Comparison of ENCODE assay signal across 16 cellular contexts in the genomic region with DNA sequence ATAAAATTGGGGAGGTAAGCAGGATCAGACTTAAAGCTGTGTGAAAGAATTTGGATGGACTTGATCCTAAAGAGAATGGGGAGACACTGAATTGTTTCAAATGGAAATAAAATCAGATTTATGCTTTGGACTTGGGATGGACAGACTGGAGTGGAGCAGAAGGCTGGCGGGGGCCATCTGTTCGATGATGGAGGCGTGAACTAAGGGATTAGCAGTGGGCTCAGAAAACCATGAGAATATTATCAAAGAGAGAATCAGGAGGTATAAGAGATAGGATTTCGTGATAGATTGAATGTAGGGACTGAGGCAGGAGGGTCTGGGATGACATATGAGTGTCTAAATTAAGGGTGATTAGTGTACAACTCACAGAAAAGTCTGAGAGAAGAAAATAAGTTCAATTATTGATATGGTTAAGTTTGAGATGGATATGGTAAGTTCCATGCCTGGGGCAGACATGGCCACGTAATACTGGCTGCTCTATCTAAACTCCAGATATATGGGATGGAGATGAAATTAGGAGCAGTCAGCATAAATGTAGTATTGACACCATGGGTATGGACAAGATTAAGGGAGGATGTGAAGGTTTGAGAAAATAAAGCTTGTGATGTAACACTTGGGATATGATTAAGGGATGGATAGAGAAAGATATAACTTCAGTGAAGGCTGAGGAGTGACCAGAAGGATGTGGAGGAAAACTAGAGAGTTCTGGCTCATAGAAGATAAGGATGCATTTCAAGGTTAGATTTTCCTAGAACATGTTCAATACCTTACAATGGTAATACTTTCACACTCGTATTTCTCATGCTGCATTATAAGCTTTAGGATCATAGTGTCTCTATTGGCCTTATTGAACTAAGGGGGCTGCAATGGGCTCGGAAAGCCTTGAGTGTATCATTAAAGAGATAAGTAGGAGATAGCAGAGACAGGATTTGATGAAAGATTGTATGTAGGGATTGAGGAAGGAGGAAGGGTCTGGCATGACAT. TPM values are rescaled to one million over a fixed set of nuclear protein-coding genes. Genes with fewer than 3 reads are reported as not detected.
DNase-seq lines count a peak whose midpoint lies in the region; ATAC-seq and TF ChIP-seq lines count a peak whose summit lies in the region.
"Had no signal": no experiment of that assay in that cellular context is flagged by ENCODE, and none has a peak within 500 bp of the region (broad histone marks: within the 10 kb centered on the region; RNA-seq: fewer than 3 reads in every experiment).

No MANE protein-coding gene starts in this region.

- H3K27me3 ChIP-seq in gastrocnemius medialis, result no peaks in the 10 kb centered on the region
- H3K27me3 ChIP-seq: brain microvascular endothelial cell had no signal

- no peak for TF ChIP-seq POLR2A in gastrocnemius medialis (IDR thresholded peaks at IDR 0.05)

- H3K27ac ChIP-seq in gastrocnemius medialis, result no peak overlapping the region
- H3K27ac ChIP-seq: brain microvascular endothelial cell had no signal

- H3K36me3 ChIP-seq in gastrocnemius medialis, result peaks cover 5 to 35% of the 10 kb centered on the region in 2 donors

- in situ Hi-C loops in gastrocnemius medialis (cut with MboI; ENCODE audit: low sequenced_read_pairs in 4 of 4), result no loop called here

- no peaks in the 10 kb centered on the region for H3K9me3 ChIP-seq in gastrocnemius medialis

- no peak for ATAC-seq in naive thymus-derived CD8-positive, alpha-beta T cell
- no peak for ATAC-seq in gastrocnemius medialis
- ATAC-seq: activated CD4-positive, alpha-beta T cell treated with anti-CD3 and anti-CD28 coated beads for 36 hours; Right ventricle myocardium inferior had no signal

- no peak overlapping the region for H3K4me3 Mint-ChIP-seq in activated CD4-positive, alpha-beta memory T cell treated with anti-CD3 and anti-CD28 coated beads, Interleukin-2, amount 10 ng/mL, durations not matched to agents 7 days and 5 days
- H3K4me3 Mint-ChIP-seq in activated CD4-positive, alpha-beta memory T cell treated with anti-CD3 and anti-CD28 coated beads for 36 hours, result no peak overlapping the region
- H3K4me3 Mint-ChIP-seq in naive thymus-derived CD8-positive, alpha-beta T cell, result no peak overlapping the region
- H3K4me3 Mint-ChIP-seq: activated CD4-positive, alpha-beta T cell treated with anti-CD3 and anti-CD28 coated beads for 36 hours; B cell had no signal

- POLR2A ChIA-PET in activated CD4-positive, alpha-beta memory T cell treated with anti-CD3 and anti-CD28 coated beads, Interleukin-2, amount 10 ng/mL, durations not matched to agents 7 days and 5 days (lab: Charles Lee), result interaction anchor here (1.7 to 14.0 kb wide), 3 partner anchors 9 to 43 kb away, joined by 3 to 186 read pairs (median 7); a partner anchor contains a TSS
- POLR2A ChIA-PET in activated CD4-positive, alpha-beta memory T cell treated with anti-CD3 and anti-CD28 coated beads for 36 hours (lab: Charles Lee), result interaction anchor here (1.3 to 3.7 kb wide), 3 partner anchors 9 to 22 kb away, joined by 3 to 14 read pairs (median 11); a partner anchor contains a TSS
- POLR2A ChIA-PET in naive thymus-derived CD8-positive, alpha-beta T cell (lab: Charles Lee), result interaction anchor here (1.0 to 1.1 kb wide), 2 partner anchors 8 to 11 kb away, joined by 4 to 7 read pairs; a partner anchor contains a TSS

- intact Hi-C loops in activated CD4-positive, alpha-beta memory T cell treated with anti-CD3 and anti-CD28 coated beads for 36 hours (cut with micrococcal nuclease), result no loop called here
- intact Hi-C loops in gastrocnemius medialis (cut with DNase I; ENCODE audit: low total_unique reads), result no loop called here

- TF ChIP-seq CTCF in gastrocnemius medialis (IDR thresholded peaks at IDR 0.05 in 4 of 5, conservative IDR thresholded peaks at IDR 0.05 in 1 of 5), result no peak

- H3K4me1 Mint-ChIP-seq in activated CD4-positive, alpha-beta memory T cell treated with anti-CD3 and anti-CD28 coated beads, Interleukin-2, amount 10 ng/mL, durations not matched to agents 7 days and 5 days, result peaks cover 14% of the 10 kb centered on the region
- peaks cover 27% of the 10 kb centered on the region for H3K4me1 Mint-ChIP-seq in activated CD4-positive, alpha-beta memory T cell treated with anti-CD3 and anti-CD28 coated beads for 36 hours (ENCODE audit: low read depth)
- H3K4me1 Mint-ChIP-seq in naive thymus-derived CD8-positive, alpha-beta T cell, result peaks cover 26 to 51% (median 46%) of the 10 kb centered on the region in 4 donors

- no peaks in the 10 kb centered on the region for H3K27me3 Mint-ChIP-seq in activated CD4-positive, alpha-beta memory T cell treated with anti-CD3 and anti-CD28 coated beads, Interleukin-2, amount 10 ng/mL, durations not matched to agents 7 days and 5 days
- no peaks in the 10 kb centered on the region for H3K27me3 Mint-ChIP-seq in activated CD4-positive, alpha-beta memory T cell treated with anti-CD3 and anti-CD28 coated beads for 36 hours
- no peaks in the 10 kb centered on the region for H3K27me3 Mint-ChIP-seq in naive thymus-derived CD8-positive, alpha-beta T cell
- H3K27me3 Mint-ChIP-seq: activated CD4-positive, alpha-beta T cell treated with anti-CD3 and anti-CD28 coated beads for 36 hours; B cell had no signal

- peak overlapping the region; percentile 9 for H3K27ac Mint-ChIP-seq in activated CD4-positive, alpha-beta memory T cell treated with anti-CD3 and anti-CD28 coated beads, Interleukin-2, amount 10 ng/mL, durations not matched to agents 7 days and 5 days
- H3K27ac Mint-ChIP-seq in activated CD4-positive, alpha-beta memory T cell treated with anti-CD3 and anti-CD28 coated beads for 36 hours, result no peak overlapping the region
- H3K27ac Mint-ChIP-seq in naive thymus-derived CD8-positive, alpha-beta T cell, result peak overlapping the region in 7 of 10 donors; percentile 2 to 39 (median 7)
- H3K27ac Mint-ChIP-seq: activated CD4-positive, alpha-beta T cell treated with anti-CD3 and anti-CD28 coated beads for 36 hours; B cell had no signal

- H3K4me3 ChIP-seq in gastrocnemius medialis, result no peak overlapping the region

- no peak for DNase-seq in activated CD4-positive, alpha-beta memory T cell treated with anti-CD3 and anti-CD28 coated beads, Interleukin-2, amount 10 ng/mL, durations not matched to agents 7 days and 5 days
- no peak for DNase-seq in activated CD4-positive, alpha-beta memory T cell treated with anti-CD3 and anti-CD28 coated beads for 36 hours
- DNase-seq in NCI-H82 (lab: John Stamatoyannopoulos, UW), result peak; percentile 77
- no peak for DNase-seq in naive thymus-derived CD8-positive, alpha-beta T cell
- DNase-seq in gastrocnemius medialis, result no peak
- DNase-seq in stimulated activated naive CD4-positive, alpha-beta T cell (lab: John Stamatoyannopoulos, UW), result no peak
- DNase-seq: activated CD4-positive, alpha-beta T cell treated with anti-CD3 and anti-CD28 coated beads for 36 hours; brain microvascular endothelial cell; NCI-H526 treated with DMSO at 0.1 percent for 48 hours; stimulated activated CD4-positive, alpha-beta T cell treated with anti-CD3 and anti-CD28 coated beads, Interleukin-12 subunit alpha, Interleukin-12 subunit beta, amount 100 ng/mL, for 4 hours had no signal

- peaks cover 14% of the 10 kb centered on the region for H3K9me3 Mint-ChIP-seq in activated CD4-positive, alpha-beta memory T cell treated with anti-CD3 and anti-CD28 coated beads, Interleukin-2, amount 10 ng/mL, durations not matched to agents 7 days and 5 days
- H3K9me3 Mint-ChIP-seq in activated CD4-positive, alpha-beta memory T cell treated with anti-CD3 and anti-CD28 coated beads for 36 hours, result peaks cover 12% of the 10 kb centered on the region
- peaks cover 0 to 8% (median 0%) of the 10 kb centered on the region in 9 donors for H3K9me3 Mint-ChIP-seq in naive thymus-derived CD8-positive, alpha-beta T cell

- H3K36me3 Mint-ChIP-seq in activated CD4-positive, alpha-beta memory T cell treated with anti-CD3 and anti-CD28 coated beads, Interleukin-2, amount 10 ng/mL, durations not matched to agents 7 days and 5 days (ENCODE audit: low read depth), result peaks cover 90% of the 10 kb centered on the region
- peaks cover 65% of the 10 kb centered on the region for H3K36me3 Mint-ChIP-seq in activated CD4-positive, alpha-beta memory T cell treated with anti-CD3 and anti-CD28 coated beads for 36 hours
- H3K36me3 Mint-ChIP-seq in naive thymus-derived CD8-positive, alpha-beta T cell, result peaks cover 14 to 73% (median 28%) of the 10 kb centered on the region in 3 donors

- CTCF ChIA-PET in activated CD4-positive, alpha-beta memory T cell treated with anti-CD3 and anti-CD28 coated beads, Interleukin-2, amount 10 ng/mL, durations not matched to agents 7 days and 5 days (lab: Charles Lee), result no interaction called here
- CTCF ChIA-PET in activated CD4-positive, alpha-beta memory T cell treated with anti-CD3 and anti-CD28 coated beads for 36 hours (lab: Charles Lee), result interaction anchor here (1.8 kb wide), 1 partner anchor 103 kb away, joined by 6 read pairs; a partner anchor contains a TSS

- H3K4me1 ChIP-seq in gastrocnemius medialis, result no peaks in the 10 kb centered on the region

RNA-seq across cellular contexts. Expression of a gene that starts 1.0 kb away (rescaled TPM):
- under 1 TPM; 0.48 to 0.76 TPM for total RNA-seq in activated CD4-positive, alpha-beta memory T cell treated with anti-CD3 and anti-CD28 coated beads, Interleukin-2, amount 10 ng/mL, durations not matched to agents 7 days and 5 days
- total RNA-seq in activated CD4-positive, alpha-beta memory T cell treated with anti-CD3 and anti-CD28 coated beads for 36 hours, result under 1 TPM in 1 of 2 experiments, not detected in 1; 0.50 TPM
- total RNA-seq in naive thymus-derived CD8-positive, alpha-beta T cell, result 1 to 10 TPM in 1 of 2 experiments, under 1 TPM in 1; 0.30 to 1.1 TPM
- under 1 TPM; 0.79 to 0.95 (median 0.87) TPM for polyA plus RNA-seq in naive thymus-derived CD8-positive, alpha-beta T cell
- not detected for total RNA-seq in gastrocnemius medialis
- total RNA-seq: A172, glomerular endothelial cell, myocyte, osteocyte had no signal

RNA-seq across cellular contexts. Expression of a gene that starts 8.8 kb away (rescaled TPM):
- 10 to 100 TPM; 92.9 to 97.9 TPM for total RNA-seq in activated CD4-positive, alpha-beta memory T cell treated with anti-CD3 and anti-CD28 coated beads, Interleukin-2, amount 10 ng/mL, durations not matched to agents 7 days and 5 days
- total RNA-seq in activated CD4-positive, alpha-beta memory T cell treated with anti-CD3 and anti-CD28 coated beads for 36 hours, result 10 to 100 TPM; 79.0 to 84.6 TPM
- 100 to 1,000 TPM in 1 of 2 experiments, 10 to 100 TPM in 1; 99.4 to 107 TPM for total RNA-seq in naive thymus-derived CD8-positive, alpha-beta T cell
- 100 to 1,000 TPM; 133 to 144 (median 143) TPM for polyA plus RNA-seq in naive thymus-derived CD8-positive, alpha-beta T cell
- 10 to 100 TPM; 13.6 to 29.8 (median 20.7) TPM for total RNA-seq in gastrocnemius medialis

RNA-seq across cellular contexts. Expression of a gene that starts 9.2 kb away (rescaled TPM):
- 10 to 100 TPM; 30.8 to 35.1 TPM for total RNA-seq in activated CD4-positive, alpha-beta memory T cell treated with anti-CD3 and anti-CD28 coated beads, Interleukin-2, amount 10 ng/mL, durations not matched to agents 7 days and 5 days
- 10 to 100 TPM; 23.7 to 26.7 TPM for total RNA-seq in activated CD4-positive, alpha-beta memory T cell treated with anti-CD3 and anti-CD28 coated beads for 36 hours
- 10 to 100 TPM; 19.4 to 22.1 TPM for total RNA-seq in naive thymus-derived CD8-positive, alpha-beta T cell
- 10 to 100 TPM; 23.1 to 29.8 (median 29.1) TPM for polyA plus RNA-seq in naive thymus-derived CD8-positive, alpha-beta T cell
- 10 to 100 TPM; 31.4 to 46.4 (median 36.7) TPM for total RNA-seq in gastrocnemius medialis

RNA-seq across cellular contexts. Expression of a gene that starts 11.4 kb away (rescaled TPM):
- 10 to 100 TPM; 13.5 to 17.0 TPM for total RNA-seq in activated CD4-positive, alpha-beta memory T cell treated with anti-CD3 and anti-CD28 coated beads, Interleukin-2, amount 10 ng/mL, durations not matched to agents 7 days and 5 days
- 10 to 100 TPM; 14.2 to 15.8 TPM for total RNA-seq in activated CD4-positive, alpha-beta memory T cell treated with anti-CD3 and anti-CD28 coated beads for 36 hours
- total RNA-seq in naive thymus-derived CD8-positive, alpha-beta T cell, result 10 to 100 TPM; 13.7 to 15.3 TPM
- polyA plus RNA-seq in naive thymus-derived CD8-positive, alpha-beta T cell, result 10 to 100 TPM; 33.8 to 39.1 (median 34.5) TPM
- 10 to 100 TPM in 3 of 4 donors, 1 to 10 TPM in 1; 6.7 to 19.2 (median 13.9) TPM for total RNA-seq in gastrocnemius medialis

RNA-seq across cellular contexts. Expression of a gene that starts 15.8 kb away (rescaled TPM):
- 10 to 100 TPM; 24.0 to 26.2 TPM for total RNA-seq in activated CD4-positive, alpha-beta memory T cell treated with anti-CD3 and anti-CD28 coated beads, Interleukin-2, amount 10 ng/mL, durations not matched to agents 7 days and 5 days
- total RNA-seq in activated CD4-positive, alpha-beta memory T cell treated with anti-CD3 and anti-CD28 coated beads for 36 hours, result 10 to 100 TPM; 69.5 to 72.6 TPM
- total RNA-seq in naive thymus-derived CD8-positive, alpha-beta T cell, result 10 to 100 TPM; 24.4 to 24.8 TPM
- 10 to 100 TPM; 20.2 to 27.5 (median 21.1) TPM for polyA plus RNA-seq in naive thymus-derived CD8-positive, alpha-beta T cell
- total RNA-seq in gastrocnemius medialis, result 10 to 100 TPM; 35.7 to 73.2 (median 55.4) TPM
